ENCODE assay signal across 27 cellular contexts in genomic region chr3:31095254-31095653, GRCh38.
"Had no signal": no experiment of that assay in that cellular context is flagged by ENCODE, and none has a peak within 500 bp of the region (broad histone marks: within the 10 kb centered on the region; RNA-seq: fewer than 3 reads in every experiment).

No MANE protein-coding gene starts in this region.

- H3K9ac ChIP-seq: neural progenitor cell had no signal

- H3K9me3 ChIP-seq: esophagus squamous epithelium, heart right ventricle, tibial artery had no signal

- H3K4me3 ChIP-seq: esophagus squamous epithelium, heart right ventricle, neural progenitor cell, skin epidermis, tibial artery had no signal

- DNase-seq: activated CD4-positive, alpha-beta T cell treated with anti-CD3 and anti-CD28 coated beads for 48 hours; activated CD4-positive, alpha-beta T cell treated with anti-CD3 and anti-CD28 coated beads, Interleukin-2, amount 50 U/mL, for 48 hours; activated CD8-positive, alpha-beta memory T cell treated with anti-CD3 and anti-CD28 coated beads for 24 hours; activated effector memory CD4-positive, alpha-beta T cell treated with anti-CD3 and anti-CD28 coated beads, Interleukin-2, amount 50 U/mL, for 16 hours; activated naive CD4-positive, alpha-beta T cell treated with anti-CD3 and anti-CD28 coated beads, Interleukin-2, amount 50 U/mL, for 16 hours; amygdala; central memory CD4-positive, alpha-beta T cell; endodermal cell; esophagus squamous epithelium; foreskin melanocyte; heart right ventricle; left ventricle myocardium superior; mammary epithelial cell; naive thymus-derived CD8-positive, alpha-beta T cell; stimulated activated CD4-positive, alpha-beta T cell treated with anti-CD3 and anti-CD28 coated beads, Interleukin-4, amount 100 ng/mL, for 24 hours; stimulated activated naive CD8-positive, alpha-beta T cell treated with anti-CD3 and anti-CD28 coated beads, Interleukin-15, amount 100 ng/mL, for 72 hours; substantia nigra; SW 1271; T-helper 17 cell; T1000; tibial artery; WERI-Rb-1 had no signal

- H3K4me3 Mint-ChIP-seq: endodermal cell; naive thymus-derived CD8-positive, alpha-beta T cell; neural progenitor cell; stimulated activated memory B cell treated with anti-CD40 and anti-IgM and Interleukin-4, amounts not matched to agents 10 μg/mL and 1 μg/mL and 100 μg/mL, for 72 hours; stimulated activated naive CD8-positive, alpha-beta T cell treated with anti-CD3 and anti-CD28 coated beads, Interleukin-15, amount 100 ng/mL, for 72 hours; T-helper 17 cell had no signal

- H3K9me3 Mint-ChIP-seq: endodermal cell; naive thymus-derived CD8-positive, alpha-beta T cell; neural progenitor cell; stimulated activated memory B cell treated with anti-CD40 and anti-IgM and Interleukin-4, amounts not matched to agents 10 μg/mL and 1 μg/mL and 100 μg/mL, for 72 hours; stimulated activated naive CD8-positive, alpha-beta T cell treated with anti-CD3 and anti-CD28 coated beads, Interleukin-15, amount 100 ng/mL, for 72 hours had no signal

- H3K4me1 Mint-ChIP-seq: neural progenitor cell had no signal

- H2AFZ ChIP-seq: neural progenitor cell had no signal

- H3K4me2 ChIP-seq: neural progenitor cell had no signal

- H3K27me3 ChIP-seq: esophagus squamous epithelium, heart right ventricle, neural progenitor cell, tibial artery had no signal

- H3K27me3 Mint-ChIP-seq: naive thymus-derived CD8-positive, alpha-beta T cell; stimulated activated memory B cell treated with anti-CD40 and anti-IgM and Interleukin-4, amounts not matched to agents 10 μg/mL and 1 μg/mL and 100 μg/mL, for 72 hours; stimulated activated naive CD8-positive, alpha-beta T cell treated with anti-CD3 and anti-CD28 coated beads, Interleukin-15, amount 100 ng/mL, for 72 hours; T-helper 17 cell had no signal

- H3K36me3 Mint-ChIP-seq: naive thymus-derived CD8-positive, alpha-beta T cell; neural progenitor cell; stimulated activated memory B cell treated with anti-CD40 and anti-IgM and Interleukin-4, amounts not matched to agents 10 μg/mL and 1 μg/mL and 100 μg/mL, for 72 hours had no signal

- H3K27ac ChIP-seq: esophagus squamous epithelium, heart right ventricle, neural progenitor cell, skin epidermis, tibial artery, WERI-Rb-1 had no signal

- H3K27ac Mint-ChIP-seq: endodermal cell; neural progenitor cell; stimulated activated memory B cell treated with anti-CD40 and anti-IgM and Interleukin-4, amounts not matched to agents 10 μg/mL and 1 μg/mL and 100 μg/mL, for 72 hours; stimulated activated naive CD8-positive, alpha-beta T cell treated with anti-CD3 and anti-CD28 coated beads, Interleukin-15, amount 100 ng/mL, for 72 hours; T-helper 17 cell had no signal

- H3K36me3 ChIP-seq: esophagus squamous epithelium, heart right ventricle, neural progenitor cell, tibial artery, WERI-Rb-1 had no signal

- ATAC-seq: activated CD4-positive, CD25-positive, alpha-beta regulatory T cell treated with anti-CD3 and anti-CD28 coated beads, Interleukin-2, amount 50 U/mL, for 24 hours; heart right ventricle; left ventricle myocardium superior; naive thymus-derived CD8-positive, alpha-beta T cell; sciatic nerve; stimulated activated memory B cell treated with anti-CD40 and anti-IgM and Interleukin-4, amounts not matched to agents 10 μg/mL and 1 μg/mL and 100 μg/mL, for 72 hours; stimulated activated naive CD8-positive, alpha-beta T cell treated with anti-CD3 and anti-CD28 coated beads, Interleukin-15, amount 100 ng/mL, for 72 hours; T-helper 17 cell had no signal
